In the genomic region with DNA sequence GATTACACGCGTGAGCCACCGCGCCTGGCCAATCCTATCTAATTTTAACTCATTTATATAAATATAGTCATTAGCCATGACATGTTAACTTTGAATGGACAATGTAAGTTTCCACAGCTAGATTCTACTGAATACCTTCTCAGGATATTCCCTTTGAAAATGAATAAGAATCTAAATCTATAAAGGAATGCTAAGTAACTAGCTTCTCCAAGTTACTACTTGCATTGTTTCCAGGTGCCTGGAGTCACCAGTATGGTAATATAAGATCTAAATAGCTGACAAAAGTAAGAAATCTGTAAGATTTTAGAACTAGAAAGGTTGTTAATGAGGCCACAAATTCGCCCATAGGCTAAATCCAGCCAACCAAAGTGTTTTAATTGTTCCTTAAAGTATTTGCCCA, we compare ENCODE assay signal across 18 cellular contexts.
A peak's percentile ranks its signal among the peaks of the same experiment; 100 is the strongest.
DNase-seq lines count a peak whose midpoint lies in the region; ATAC-seq and TF ChIP-seq lines count a peak whose summit lies in the region.
"Had no signal": no experiment of that assay in that cellular context is flagged by ENCODE, and none has a peak within 500 bp of the region (broad histone marks: within the 10 kb centered on the region; RNA-seq: fewer than 3 reads in every experiment).

No MANE protein-coding gene starts in this region.

- ATAC-seq in GM23338 (no peak), T-helper 17 cell (no peak), HG02798 (IDR thresholded peaks at IDR 0.05; ENCODE audit: poor library complexity, unreplicated experiment) (no peak)
- ATAC-seq: A549; CD8-positive, alpha-beta T cell had no signal

- H3K27me3 ChIP-seq in GM23338 (ENCODE audit: insufficient read depth) (no peaks in the 10 kb centered on the region), dorsolateral prefrontal cortex (no peaks in the 10 kb centered on the region)
- H3K27me3 ChIP-seq: BLaER1 treated with 17β-estradiol and CSF1 and Interleukin-3, amounts not matched to agents 10 nM and 100 nM had no signal

- intact Hi-C loops in dorsolateral prefrontal cortex (cut with DNase I): no loop called here

- peaks cover 6% of the 10 kb centered on the region; the same call in 1 of the 2 replicates for H3K9me2 ChIP-seq in GM23338 (ENCODE audit: insufficient read depth)

- H3K4me3 ChIP-seq in GM23338 (no peak overlapping the region), dorsolateral prefrontal cortex (no peak overlapping the region)
- H3K4me3 ChIP-seq: A549; BLaER1 treated with 17β-estradiol and CSF1 and Interleukin-3, amounts not matched to agents 10 nM and 100 nM had no signal

- H3K27ac Mint-ChIP-seq in GM23338: no peak overlapping the region
- peak overlapping the region; percentile 11 for H3K27ac Mint-ChIP-seq in T-helper 17 cell
- H3K27ac Mint-ChIP-seq: B cell; CD4-positive, alpha-beta T cell; CD8-positive, alpha-beta T cell had no signal

- H3K36me3 Mint-ChIP-seq in GM23338 (ENCODE audit: low read depth) (no peaks in the 10 kb centered on the region), T-helper 17 cell (ENCODE audit: low read depth) (peaks cover 2% of the 10 kb centered on the region)
- H3K36me3 Mint-ChIP-seq: CD8-positive, alpha-beta T cell had no signal

- H3K9me3 Mint-ChIP-seq in GM23338: no peaks in the 10 kb centered on the region
- H3K9me3 Mint-ChIP-seq: CD4-positive, alpha-beta T cell; CD8-positive, alpha-beta T cell had no signal

- no peaks in the 10 kb centered on the region for H3K79me2 ChIP-seq in GM23338 (replicated peaks; ENCODE audit: insufficient read depth)

- no peaks in the 10 kb centered on the region for H3K36me3 ChIP-seq in GM23338 (ENCODE audit: insufficient read depth)
- H3K36me3 ChIP-seq: BLaER1 treated with 17β-estradiol and CSF1 and Interleukin-3, amounts not matched to agents 10 nM and 100 nM had no signal

- peaks cover 7% of the 10 kb centered on the region; the same call in 1 of the 2 replicates for H3K4me1 ChIP-seq in GM23338 (ENCODE audit: insufficient read depth)
- H3K4me1 ChIP-seq: Caco-2 had no signal

- H3K27me3 Mint-ChIP-seq in GM23338 (ENCODE audit: insufficient read depth, low read depth, poor library complexity): peaks cover 2% of the 10 kb centered on the region
- no peaks in the 10 kb centered on the region for H3K27me3 Mint-ChIP-seq in T-helper 17 cell
- H3K27me3 Mint-ChIP-seq: CD4-positive, alpha-beta T cell had no signal

- H4K20me1 ChIP-seq in GM23338 (replicated peaks; ENCODE audit: insufficient read depth): no peaks in the 10 kb centered on the region
- H4K20me1 ChIP-seq: BLaER1 treated with 17β-estradiol and CSF1 and Interleukin-3, amounts not matched to agents 10 nM and 100 nM had no signal

- H3K4me2 ChIP-seq in GM23338: peak overlapping the region; percentile 5; the same call in 1 of the 2 replicates
- H3K4me2 ChIP-seq: A549; BLaER1 treated with 17β-estradiol and CSF1 and Interleukin-3, amounts not matched to agents 10 nM and 100 nM had no signal

- no peaks in the 10 kb centered on the region for H3K9me3 ChIP-seq in T-helper 17 cell (ENCODE audit: control insufficient read depth, low read length, poor library complexity, severe bottlenecking)
- H3K9me3 ChIP-seq: A549; BLaER1 treated with 17β-estradiol and CSF1 and Interleukin-3, amounts not matched to agents 10 nM and 100 nM; Caco-2 had no signal

- no peak for DNase-seq in GM23338 (ENCODE audit: low spot score)
- no peak for DNase-seq in T-helper 17 cell
- DNase-seq in dorsolateral prefrontal cortex: no peak
- DNase-seq in kidney glomerular epithelial cell (lab: John Stamatoyannopoulos, UW): no peak
- DNase-seq: AML-193; Caco-2; Calu3; CD4-positive, alpha-beta T cell; CD8-positive, alpha-beta T cell; DMS153; DMS79 treated with DMSO at 0.1 percent for 48 hours; GF-D8 had no signal

- H3K27ac ChIP-seq in GM23338 (ENCODE audit: low read depth) (no peak overlapping the region), dorsolateral prefrontal cortex (peak overlapping the region in 37 of 59 donors; percentile 6 to 92 (median 52))
- H3K27ac ChIP-seq: 22Rv1; A549; BLaER1 treated with 17β-estradiol and CSF1 and Interleukin-3, amounts not matched to agents 10 nM and 100 nM; C4-2B had no signal

- H3K4me3 Mint-ChIP-seq in GM23338 (no peak overlapping the region), T-helper 17 cell (no peak overlapping the region)
- H3K4me3 Mint-ChIP-seq: B cell; CD4-positive, alpha-beta T cell; CD8-positive, alpha-beta T cell had no signal

- H2AFZ ChIP-seq in GM23338: no peak overlapping the region

- no peaks in the 10 kb centered on the region for H3F3A ChIP-seq in GM23338 (replicated peaks; ENCODE audit: low read depth)

- H3K4me1 Mint-ChIP-seq in GM23338 (peaks cover 5% of the 10 kb centered on the region), T-helper 17 cell (peaks cover 12% of the 10 kb centered on the region)
- H3K4me1 Mint-ChIP-seq: B cell had no signal

- no peak for TF ChIP-seq CTCF in GM23338 (conservative IDR thresholded peaks at IDR 0.05; ENCODE audit: low read depth in 2 of 2)
- TF ChIP-seq CTCF in dorsolateral prefrontal cortex (IDR thresholded peaks at IDR 0.05 in 54 of 56, conservative IDR thresholded peaks at IDR 0.05 in 2 of 56; ENCODE audit: low read depth in 1 of 56, partially characterized antibody in 56 of 56): no peak

TF ChIP-seq in GM23338, 12 proteins besides CTCF, POLR2A, EP300 and RAD21:
- no peak for TF ChIP-seq ZNF331 (CRISPR knock-in tag; IDR thresholded peaks at IDR 0.05; ENCODE audit: low read depth)
- TF ChIP-seq NANOG (IDR thresholded peaks at IDR 0.05; ENCODE audit: borderline replicate concordance): no peak
- no peak for TF ChIP-seq CREB1 (CRISPR knock-in tag; IDR thresholded peaks at IDR 0.05; ENCODE audit: low read depth)
